ENCODE assay signal across 18 cellular contexts in the genomic region with DNA sequence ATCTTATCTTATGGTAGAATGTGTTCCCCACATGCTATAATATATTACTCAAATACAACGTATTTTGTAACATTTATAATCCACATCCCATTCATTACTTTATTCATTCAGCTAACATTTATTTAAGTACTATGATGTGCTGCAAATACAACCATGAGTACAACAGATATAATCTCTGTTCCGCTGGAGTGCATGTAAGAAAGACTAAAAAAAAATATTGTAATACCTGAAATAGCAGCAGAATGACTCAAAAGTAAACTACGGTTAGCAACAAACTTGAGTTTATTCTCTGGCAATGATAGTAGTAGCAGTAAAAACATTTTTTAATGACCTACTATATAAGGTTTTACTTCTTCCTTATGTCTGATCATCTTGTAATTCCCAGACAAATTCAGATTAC.
"Had no signal": no experiment of that assay in that cellular context is flagged by ENCODE, and none has a peak within 500 bp of the region (broad histone marks: within the 10 kb centered on the region; RNA-seq: fewer than 3 reads in every experiment).

No MANE protein-coding gene starts in this region.

- DNase-seq: effector CD4-positive, alpha-beta T cell; endodermal cell; erythroblast; foreskin melanocyte; head of caudate nucleus; left colon; left ventricle myocardium superior; mesendoderm; naive B cell; stimulated activated naive CD4-positive, alpha-beta T cell; trophoblast cell had no signal

- H3K9ac ChIP-seq: parathyroid adenoma had no signal

- H3K79me2 ChIP-seq: hepatocyte, parathyroid adenoma had no signal

- H3K4me2 ChIP-seq: hepatocyte had no signal

- H3K4me3 ChIP-seq: coronary artery, hepatocyte, lung, prostate gland, skin epidermis had no signal

- ATAC-seq: left colon, left ventricle myocardium superior, sciatic nerve had no signal

- H2AFZ ChIP-seq: hepatocyte, parathyroid adenoma had no signal

- H3K36me3 ChIP-seq: prostate gland had no signal

- H3K27me3 ChIP-seq: hepatocyte had no signal

- H3K27ac ChIP-seq: coronary artery, hepatocyte, parathyroid adenoma, prostate gland, skin epidermis had no signal

- H3K9me3 ChIP-seq: prostate gland had no signal

- H3K4me1 ChIP-seq: parathyroid adenoma, prostate gland had no signal
